ENCODE assay signal across 21 cellular contexts in the genomic region with DNA sequence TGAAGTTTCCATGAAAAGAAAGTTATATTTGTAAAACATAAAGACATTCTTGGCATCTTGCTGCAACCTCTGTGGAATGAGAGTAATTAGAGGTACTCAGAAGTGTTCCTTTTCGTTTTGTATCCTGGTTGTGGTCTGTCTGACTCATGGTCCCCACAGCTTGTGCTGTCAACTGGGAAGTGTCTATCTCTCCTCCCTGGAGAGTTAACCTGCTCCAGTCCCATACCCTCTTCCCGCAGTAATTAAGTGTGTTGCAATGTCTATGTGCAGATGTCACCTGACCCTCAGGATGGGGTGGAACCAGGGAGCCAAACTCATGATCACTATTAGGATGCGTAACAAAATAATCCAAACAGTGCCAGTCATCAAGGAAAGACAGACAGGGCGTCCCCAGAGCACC. TPM values are rescaled to one million over a fixed set of nuclear protein-coding genes. Genes with fewer than 3 reads are reported as not detected.
DNase-seq lines count a peak whose midpoint lies in the region; ATAC-seq and TF ChIP-seq lines count a peak whose summit lies in the region.
"Had no signal": no experiment of that assay in that cellular context is flagged by ENCODE, and none has a peak within 500 bp of the region (broad histone marks: within the 10 kb centered on the region; RNA-seq: fewer than 3 reads in every experiment).

No MANE protein-coding gene starts in this region.

- peaks cover 41% of the 10 kb centered on the region for H3K27me3 Mint-ChIP-seq in stimulated activated memory B cell treated with anti-CD40 and anti-IgM and Interleukin-4, amounts not matched to agents 10 μg/mL and 1 μg/mL and 100 μg/mL, for 72 hours

- dilution Hi-C loops in mammary epithelial cell (cut with HindIII; ENCODE audit: low sequenced_read_pairs) = no loop called here

- peak; percentile 33 for DNase-seq in AG20443 (ENCODE audit: low spot score)
- peak; percentile 74 for DNase-seq in LHCN-M2 (ENCODE audit: low read depth)
- peak; percentile 52 for DNase-seq in mammary epithelial cell
- DNase-seq in left colon = no peak
- no peak for DNase-seq in HuH-7 (ENCODE audit: low spot score)
- no peak for DNase-seq in H7
- no peak for DNase-seq in HT-29 (ENCODE audit: low spot score)
- DNase-seq: activated CD8-positive, alpha-beta memory T cell treated with anti-CD3 and anti-CD28 coated beads for 24 hours; aorta; dorsolateral prefrontal cortex; mesendoderm; NCI-H1436; NCI-H510A treated with DMSO at 0.1 percent for 48 hours; OCI-M1; right cardiac atrium; stimulated activated CD4-positive, alpha-beta T cell treated with anti-CD3 and anti-CD28 coated beads, Interleukin-4, amount 100 ng/mL, for 1 hour had no signal

- peak; percentile 44 for ATAC-seq in left colon
- ATAC-seq in stimulated activated memory B cell treated with anti-CD40 and anti-IgM and Interleukin-4, amounts not matched to agents 10 μg/mL and 1 μg/mL and 100 μg/mL, for 72 hours = no peak
- ATAC-seq: right cardiac atrium had no signal

- H3K4me2 ChIP-seq in mammary epithelial cell (ENCODE audit: insufficient read depth, low read depth, low read length) = no peak overlapping the region

- no peak overlapping the region for H2AFZ ChIP-seq in mammary epithelial cell (ENCODE audit: low read depth, low read length)

- TF ChIP-seq CTCF in mammary epithelial cell (conservative IDR thresholded peaks at IDR 0.05 in 1 of 2, IDR thresholded peaks at IDR 0.05 in 1 of 2; ENCODE audit: extremely low read depth in 1 of 2, insufficient read depth in 1 of 2, low read depth in 1 of 2, low read length in 2 of 2) = no peak

- no peak overlapping the region for H3K4me3 Mint-ChIP-seq in stimulated activated memory B cell treated with anti-CD40 and anti-IgM and Interleukin-4, amounts not matched to agents 10 μg/mL and 1 μg/mL and 100 μg/mL, for 72 hours
- H3K4me3 Mint-ChIP-seq: IgD-negative memory B cell had no signal

- CTCF ChIA-PET in mammary epithelial cell (lab: Charles Lee; ENCODE audit: low non-redundant PET) = no interaction called here

- peaks cover 8% of the 10 kb centered on the region for H3K4me1 ChIP-seq in mammary epithelial cell (ENCODE audit: insufficient read depth, low read length)

- H3K9ac ChIP-seq in mammary epithelial cell (ENCODE audit: insufficient read depth, low read length) = no peak overlapping the region

- H3K27ac ChIP-seq in mammary epithelial cell (ENCODE audit: insufficient read depth, low read depth, low read length) = no peak overlapping the region
- H3K27ac ChIP-seq: dorsolateral prefrontal cortex, thoracic aorta, VCaP had no signal

- H3K27me3 ChIP-seq in mammary epithelial cell (ENCODE audit: insufficient read depth, low read length) (no peaks in the 10 kb centered on the region), H7 (ENCODE audit: control insufficient read depth, insufficient read depth, low read length) (no peaks in the 10 kb centered on the region; the same call in 1 of the 2 replicates)

- intact Hi-C loops in mammary epithelial cell (cut with micrococcal nuclease) (no loop called here), left colon (cut with DNase I, micrococcal nuclease) (loop anchor here in 1 of 2 donors (10.0 kb wide), 1 partner anchor 141 kb away; no protein-coding TSS in a partner anchor)

- H3K9me3 ChIP-seq in mammary epithelial cell (replicated peaks; ENCODE audit: insufficient read depth, low read length) = no peaks in the 10 kb centered on the region
- H3K9me3 ChIP-seq: thoracic aorta had no signal

- H3K27ac Mint-ChIP-seq in stimulated activated memory B cell treated with anti-CD40 and anti-IgM and Interleukin-4, amounts not matched to agents 10 μg/mL and 1 μg/mL and 100 μg/mL, for 72 hours = no peak overlapping the region
- H3K27ac Mint-ChIP-seq: activated T-helper 2 cell treated with anti-CD3 and anti-CD28 coated beads, Interferon-gamma antibody, Interleukin-2, Interleukin-4, amounts not matched to agents 10 μg/mL and 5 μg/mL and 100 μg/mL, durations not matched to agents 14 hours and 24 hours and 36 hours; IgD-negative memory B cell had no signal

- no peaks in the 10 kb centered on the region for H3K9me3 Mint-ChIP-seq in stimulated activated memory B cell treated with anti-CD40 and anti-IgM and Interleukin-4, amounts not matched to agents 10 μg/mL and 1 μg/mL and 100 μg/mL, for 72 hours
- H3K9me3 Mint-ChIP-seq: activated T-helper 2 cell treated with anti-CD3 and anti-CD28 coated beads, Interferon-gamma antibody, Interleukin-2, Interleukin-4, amounts not matched to agents 10 μg/mL and 5 μg/mL and 100 μg/mL, durations not matched to agents 14 hours and 24 hours and 36 hours; IgD-negative memory B cell had no signal

- 56% methylated on average over 4 of the region's 4 CpGs for WGBS in mammary epithelial cell (ENCODE audit: low coverage, missing lambda C conversion rate)

- no peaks in the 10 kb centered on the region for H3K36me3 Mint-ChIP-seq in stimulated activated memory B cell treated with anti-CD40 and anti-IgM and Interleukin-4, amounts not matched to agents 10 μg/mL and 1 μg/mL and 100 μg/mL, for 72 hours
- H3K36me3 Mint-ChIP-seq: IgD-negative memory B cell had no signal

- H3K36me3 ChIP-seq in mammary epithelial cell (ENCODE audit: insufficient read depth, low read length) = no peaks in the 10 kb centered on the region
- H3K36me3 ChIP-seq in H7 (replicated peaks; ENCODE audit: control insufficient read depth, insufficient read depth, low read length) = no peaks in the 10 kb centered on the region
- H3K36me3 ChIP-seq: thoracic aorta had no signal

- H3K79me2 ChIP-seq in mammary epithelial cell (ENCODE audit: insufficient read depth, low read length) = no peaks in the 10 kb centered on the region

- in situ Hi-C loops in mammary epithelial cell (cut with MboI; ENCODE audit: low sequenced_read_pairs in 2 of 2) = no loop called here

- H3K4me3 ChIP-seq in mammary epithelial cell (replicated peaks in 1 of 3; ENCODE audit: insufficient read depth in 1 of 3, low read depth in 2 of 3, low read length in 3 of 3) (no peak overlapping the region), H7 (ENCODE audit: insufficient read depth, low read depth, low read length) (no peak overlapping the region)
- H3K4me3 ChIP-seq: dorsolateral prefrontal cortex, thoracic aorta had no signal

- no TSS peak for BruUV-seq in mammary epithelial cell (replicated peaks; lab: Mats Ljungman, UMichigan)

- no peaks in the 10 kb centered on the region for H3K4me1 Mint-ChIP-seq in stimulated activated memory B cell treated with anti-CD40 and anti-IgM and Interleukin-4, amounts not matched to agents 10 μg/mL and 1 μg/mL and 100 μg/mL, for 72 hours
- H3K4me1 Mint-ChIP-seq: IgD-negative memory B cell had no signal

- no peaks in the 10 kb centered on the region for H4K20me1 ChIP-seq in mammary epithelial cell (ENCODE audit: insufficient read depth, low read length)

RNA-seq across cellular contexts. Expression of a gene that starts 23.0 kb away (rescaled TPM):
- total RNA-seq in LHCN-M2 (2014; rRNA removed) = 15.8 and 19.6 TPM in 2 replicates
- polyA plus RNA-seq in LHCN-M2 (2012) = 5.1 TPM
- total RNA-seq in mammary epithelial cell = 10 to 100 TPM; 17.9 to 23.2 TPM
- 12.1 TPM for polyA plus RNA-seq in mammary epithelial cell
- polyA minus RNA-seq in mammary epithelial cell = 10.1 TPM
- 10 to 100 TPM; 30.5 to 32.9 TPM for total RNA-seq in left colon
- 18.3 and 19.1 TPM in 2 replicates for total RNA-seq in H7 (2014; rRNA removed; shearing (Covaris generic))
- total RNA-seq in HT-29 (2014; rRNA removed; shearing (Covaris generic)) = 12.2 and 16.1 TPM in 2 replicates

RNA-seq across cellular contexts. Expression of a gene that starts 33.5 kb away (rescaled TPM):
- not detected in 2 replicates for total RNA-seq in LHCN-M2 (2014; rRNA removed)
- not detected for polyA plus RNA-seq in LHCN-M2 (2012)
- not detected for total RNA-seq in mammary epithelial cell
- not detected for polyA plus RNA-seq in mammary epithelial cell
- polyA minus RNA-seq in mammary epithelial cell = not detected
- under 1 TPM in 1 of 2 donors, not detected in 1; 0.11 TPM for total RNA-seq in left colon
- not detected in 2 replicates for total RNA-seq in H7 (2014; rRNA removed; shearing (Covaris generic))
- not detected in 2 replicates for total RNA-seq in HT-29 (2014; rRNA removed; shearing (Covaris generic))
- total RNA-seq: activated T-helper 2 cell treated with anti-CD3 and anti-CD28 coated beads, Interferon-gamma antibody, Interleukin-2, Interleukin-4, amounts not matched to agents 10 μg/mL and 5 μg/mL and 100 μg/mL, durations not matched to agents 14 hours and 24 hours and 36 hours; aorta; dorsolateral prefrontal cortex; right cardiac atrium had no signal
- polyA plus RNA-seq: aorta, IgD-negative memory B cell, right cardiac atrium had no signal

Comparison
In these comparisons a context has a peak if more than half of its experiments do, and no peak if none do; other contexts are left out.
1. DNase-seq: peak in AG20443 (single experiment), LHCN-M2 (single experiment) and mammary epithelial cell (single experiment); none in left colon (0 of 2), HuH-7 (single experiment), H7 (single experiment) and HT-29 (single experiment).